In the genomic region with DNA sequence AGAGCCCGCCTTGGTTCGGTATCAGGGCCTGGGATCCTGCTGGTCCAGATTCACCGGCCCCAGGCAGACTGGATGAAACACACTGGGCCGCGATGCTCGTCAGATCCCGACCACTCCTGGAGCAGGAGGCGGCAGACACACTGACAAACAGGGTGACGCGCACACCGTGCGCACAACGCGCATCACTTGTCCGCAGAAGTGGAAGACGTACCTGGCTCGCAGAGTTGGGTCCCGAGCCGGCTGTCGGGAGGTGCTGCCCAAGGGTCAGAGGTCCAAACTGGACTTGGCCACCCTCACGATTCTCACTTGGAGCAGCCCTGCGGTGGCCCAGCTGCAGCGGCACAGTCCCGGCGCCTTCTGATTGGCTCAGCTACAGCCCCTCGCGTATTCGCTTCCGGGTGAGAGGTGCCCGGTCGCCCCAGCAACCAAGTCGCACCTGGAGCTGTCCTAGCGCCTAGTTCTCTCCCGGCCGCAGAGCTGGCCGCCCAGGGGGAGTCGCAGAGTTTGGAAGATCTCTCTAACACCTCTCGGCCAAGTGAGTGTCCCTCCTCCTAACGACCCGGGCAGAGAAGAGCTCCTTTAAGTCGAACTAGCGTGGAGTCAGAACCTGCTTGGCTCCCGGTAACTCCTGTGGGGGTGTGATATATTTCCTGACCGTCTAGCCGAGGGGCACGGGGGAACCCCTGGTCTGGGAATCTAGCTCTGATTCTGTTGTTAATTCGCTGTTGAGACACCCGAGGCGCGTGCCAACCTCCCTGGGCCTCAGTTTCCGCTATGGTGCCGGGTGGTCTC, we compare ENCODE assay signal across 1 cellular context.
TF ChIP-seq lines count a peak whose summit lies in the region.

DHX57 (minus strand) TSS at position 359 of the 792 bp plus-strand sequence. CDS start 7,529 bp downstream, outside the sequence.
MORN2 (plus strand) TSS at position 401 of the 792 bp plus-strand sequence.

TF ChIP-seq in HepG2, 621 proteins besides CTCF, POLR2A, EP300 and RAD21 (continued from another document and continues in another):
- TF ChIP-seq ZNF512B (CRISPR knock-in tag; IDR thresholded peaks at IDR 0.05; ENCODE audit: borderline replicate concordance) (no peak; the same call in 1 of the 2 replicates), ZNF224 (CRISPR knock-in tag; IDR thresholded peaks at IDR 0.05) (peak; percentile 92; the same call in 1 of the 2 replicates), LBX2 (CRISPR knock-in tag; IDR thresholded peaks at IDR 0.05; ENCODE audit: borderline replicate concordance) (peak; percentile 94; the same call in 1 of the 2 replicates), ZFYVE20 (CRISPR knock-in tag; IDR thresholded peaks at IDR 0.05; ENCODE audit: borderline replicate concordance, low read depth) (peak; percentile 93), TOE1 (CRISPR knock-in tag; IDR thresholded peaks at IDR 0.05) (peak; percentile 63; the same call in 1 of the 2 replicates), KLF9 (CRISPR knock-in tag; IDR thresholded peaks at IDR 0.05; ENCODE audit: low read depth) (peak; percentile 69; the same call in 1 of the 2 replicates), DBP (CRISPR knock-in tag; IDR thresholded peaks at IDR 0.05; ENCODE audit: not compliant biosample characterization) (no peak), ZNF687 (CRISPR knock-in tag; IDR thresholded peaks at IDR 0.05) (peak; percentile 99), RNF2 (conservative IDR thresholded peaks at IDR 0.05; ENCODE audit: low read depth) (peak; percentile 86; the same call in 1 of the 2 replicates), GFI1 (CRISPR knock-in tag; IDR thresholded peaks at IDR 0.05; ENCODE audit: borderline replicate concordance) (peak; percentile 68), ZSCAN29 (CRISPR knock-in tag; conservative IDR thresholded peaks at IDR 0.05) (peak; percentile 75; the same call in 1 of the 2 replicates), ZNF10 (CRISPR knock-in tag; IDR thresholded peaks at IDR 0.05; ENCODE audit: borderline replicate concordance, low read depth) (no peak), PLRG1 (conservative IDR thresholded peaks at IDR 0.05) (no peak), ZBTB2 (CRISPR knock-in tag; IDR thresholded peaks at IDR 0.05; ENCODE audit: low read depth) (no peak; the same call in 1 of the 2 replicates), MZF1 (CRISPR knock-in tag; IDR thresholded peaks at IDR 0.05; ENCODE audit: borderline replicate concordance) (no peak), PHB2 (IDR thresholded peaks at IDR 0.05; ENCODE audit: partially characterized antibody) (no peak), ASH2L (IDR thresholded peaks at IDR 0.05; ENCODE audit: insufficient read length, low read depth, low read length) (peak; percentile 98), ARID2 (CRISPR knock-in tag; IDR thresholded peaks at IDR 0.05; ENCODE audit: borderline replicate concordance) (peak; percentile 95; the same call in 1 of the 2 replicates), NFE2L1 (CRISPR knock-in tag; IDR thresholded peaks at IDR 0.05; ENCODE audit: borderline replicate concordance) (no peak), HNRNPK (IDR thresholded peaks at IDR 0.05; ENCODE audit: low read depth, low read length, poor library complexity, severe bottlenecking) (no peak), HINFP (CRISPR knock-in tag; IDR thresholded peaks at IDR 0.05; ENCODE audit: low read depth) (peak; percentile 61; the same call in 1 of the 2 replicates), ZBTB14 (CRISPR knock-in tag; IDR thresholded peaks at IDR 0.05) (no peak; the same call in 1 of the 2 replicates), MAFK (conservative IDR thresholded peaks at IDR 0.05 in 1 of 2, IDR thresholded peaks at IDR 0.05 in 1 of 2; ENCODE audit: low read length in 2 of 2) (peak in 1 of 2 experiments; percentile 9; a peak in 1 of 4 replicates), MYC (CRISPR knock-in tag; IDR thresholded peaks at IDR 0.05; ENCODE audit: borderline replicate concordance) (peak; percentile 81; the same call in 1 of the 2 replicates), TCF12 (IDR thresholded peaks at IDR 0.05) (no peak), TCF12 (CRISPR knock-in tag; IDR thresholded peaks at IDR 0.05) (no peak), PRDM15 (CRISPR knock-in tag; IDR thresholded peaks at IDR 0.05) (no peak), ZNF577 (CRISPR knock-in tag; IDR thresholded peaks at IDR 0.05; ENCODE audit: borderline replicate concordance, low read depth) (peak; percentile 28; the same call in 1 of the 2 replicates), ELF1 (CRISPR knock-in tag; IDR thresholded peaks at IDR 0.05) (peak; percentile 87), IKZF5 (CRISPR knock-in tag; IDR thresholded peaks at IDR 0.05) (peak; percentile 37; the same call in 1 of the 2 replicates), FLYWCH1 (CRISPR knock-in tag; IDR thresholded peaks at IDR 0.05) (no peak), HMG20B (CRISPR knock-in tag; conservative IDR thresholded peaks at IDR 0.05) (0 out of 2 replicates have a peak, but pooled peaks have one; percentile 39), ZNF768 (CRISPR knock-in tag; IDR thresholded peaks at IDR 0.05) (peak; percentile 76; the same call in 1 of the 2 replicates)
- TF ChIP-seq, protein P1, sequence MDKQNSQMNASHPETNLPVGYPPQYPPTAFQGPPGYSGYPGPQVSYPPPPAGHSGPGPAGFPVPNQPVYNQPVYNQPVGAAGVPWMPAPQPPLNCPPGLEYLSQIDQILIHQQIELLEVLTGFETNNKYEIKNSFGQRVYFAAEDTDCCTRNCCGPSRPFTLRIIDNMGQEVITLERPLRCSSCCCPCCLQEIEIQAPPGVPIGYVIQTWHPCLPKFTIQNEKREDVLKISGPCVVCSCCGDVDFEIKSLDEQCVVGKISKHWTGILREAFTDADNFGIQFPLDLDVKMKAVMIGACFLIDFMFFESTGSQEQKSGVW (CRISPR knock-in tag; IDR thresholded peaks at IDR 0.05; ENCODE audit: borderline replicate concordance): no peak; the same call in 1 of the 2 replicates
